8 cellular contexts compared by ENCODE assay signal in the genomic region with DNA sequence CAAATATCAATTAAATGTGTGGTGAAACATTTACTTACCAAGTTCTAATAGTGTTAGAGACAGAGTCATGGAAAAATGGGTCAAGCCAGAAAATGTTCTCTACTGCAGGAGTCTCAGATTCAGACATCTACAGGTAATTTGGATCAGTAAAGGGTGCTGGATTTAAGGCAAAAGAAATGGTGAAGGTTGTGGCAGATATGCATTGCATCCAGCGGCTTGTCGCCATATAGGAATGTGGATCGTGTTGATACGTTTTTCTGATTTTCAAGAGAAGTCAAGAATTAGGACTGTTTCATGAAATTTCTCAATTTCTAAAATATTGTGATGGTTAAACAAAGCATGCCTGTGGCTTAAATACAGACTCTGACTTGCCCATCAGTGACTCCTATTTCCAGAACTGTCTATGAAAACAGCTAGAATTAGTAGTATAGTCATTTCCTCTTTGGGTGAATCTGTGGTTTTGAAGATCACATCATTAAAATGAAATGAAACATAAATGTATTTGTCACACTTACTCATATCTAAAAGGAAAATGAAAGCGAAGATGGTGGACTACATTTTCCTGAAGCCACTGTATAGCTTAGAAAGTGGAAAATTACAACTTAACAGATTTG.
A peak's percentile ranks its signal among the peaks of the same experiment; 100 is the strongest.
DNase-seq lines count a peak whose midpoint lies in the region; ATAC-seq lines count a peak whose summit lies in the region.

No MANE protein-coding gene starts in this region.

- WGBS in right cardiac atrium, result 74% methylated on average over 5 of the region's 5 CpGs

- H3K4me3 ChIP-seq in right cardiac atrium (ENCODE audit: low read length), result no peak overlapping the region

- H3K9me3 ChIP-seq in right cardiac atrium (ENCODE audit: control insufficient read depth, low read length), result no peaks in the 10 kb centered on the region

- H3K27ac ChIP-seq in right cardiac atrium (ENCODE audit: low read length), result no peak overlapping the region

- intact Hi-C loops in right cardiac atrium (cut with DNase I), result no loop called here

- DNase-seq in NAMALWA (ENCODE audit: low spot score), result peak; percentile 19
- DNase-seq in hepatic stellate cell (ENCODE audit: low spot score), result peak; percentile 29
- DNase-seq in NCI-H774 (lab: John Stamatoyannopoulos, UW), result no peak
- DNase-seq in HuH-7 (ENCODE audit: low spot score), result no peak
- DNase-seq in middle frontal gyrus (ENCODE audit: extremely low spot score, low spot score), result no peak
- no peak for DNase-seq in right cardiac atrium

- H3K27me3 ChIP-seq in right cardiac atrium (ENCODE audit: control insufficient read depth, insufficient read depth), result no peaks in the 10 kb centered on the region

- ATAC-seq in GM18517 (IDR thresholded peaks at IDR 0.05; ENCODE audit: unreplicated experiment) (peak; percentile 99), HG02571 (IDR thresholded peaks at IDR 0.05; ENCODE audit: unreplicated experiment) (peak; percentile 86), right cardiac atrium (no peak)

- no peaks in the 10 kb centered on the region for H3K4me1 ChIP-seq in right cardiac atrium (ENCODE audit: control insufficient read depth, insufficient read depth, low read length)

Comparison
In these comparisons a context has a peak if more than half of its experiments do, and no peak if none do; other contexts are left out.
1. ATAC-seq: peak in GM18517 (single experiment) and HG02571 (single experiment); none in right cardiac atrium (0 of 2).
2. DNase-seq: peak in NAMALWA (single experiment) and hepatic stellate cell (single experiment); none in NCI-H774 (single experiment), HuH-7 (single experiment), middle frontal gyrus (single experiment) and right cardiac atrium (0 of 3).